25 cellular contexts compared by ENCODE assay signal in the genomic region with DNA sequence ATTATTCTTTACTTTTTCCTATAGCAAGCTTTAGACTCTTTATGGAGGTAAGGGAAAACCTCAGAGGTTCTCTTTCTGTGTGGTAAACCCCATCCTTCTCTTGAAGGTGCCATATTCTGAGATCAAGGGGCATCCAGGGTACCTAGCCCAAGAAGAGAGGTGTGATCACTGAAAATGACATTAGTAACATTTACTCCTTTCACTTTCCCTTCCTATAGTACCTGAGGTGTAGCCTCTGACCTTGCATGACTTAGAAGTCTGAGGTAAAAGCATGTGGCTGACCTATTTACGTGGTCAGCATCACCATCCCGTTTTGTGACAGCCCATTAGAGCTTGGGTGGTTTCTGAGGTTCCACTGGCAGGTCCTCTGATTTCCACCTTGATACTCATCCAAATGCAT. TPM values are rescaled to one million over a fixed set of nuclear protein-coding genes. Genes with fewer than 3 reads are reported as not detected.
DNase-seq lines count a peak whose midpoint lies in the region; ATAC-seq and TF ChIP-seq lines count a peak whose summit lies in the region.
"Had no signal": no experiment of that assay in that cellular context is flagged by ENCODE, and none has a peak within 500 bp of the region (broad histone marks: within the 10 kb centered on the region; RNA-seq: fewer than 3 reads in every experiment).

No MANE protein-coding gene starts in this region.

- peaks cover 7% of the 10 kb centered on the region for H3K9me3 Mint-ChIP-seq in activated T-helper 2 cell treated with anti-CD3 and anti-CD28 coated beads, Interferon-gamma antibody, Interleukin-2, Interleukin-4, amounts not matched to agents 10 μg/mL and 5 μg/mL and 100 μg/mL, durations not matched to agents 14 hours and 24 hours and 36 hours

- ATAC-seq in GM18861 (IDR thresholded peaks at IDR 0.05; ENCODE audit: unreplicated experiment), result peak; percentile 64
- ATAC-seq in GM19324 (IDR thresholded peaks at IDR 0.05; ENCODE audit: low FRiP score, unreplicated experiment), result peak; percentile 88
- peak; percentile 83 for ATAC-seq in HG03139 (IDR thresholded peaks at IDR 0.05; ENCODE audit: unreplicated experiment)
- ATAC-seq in left cardiac atrium, result no peak
- ATAC-seq: gastroesophageal sphincter had no signal

- no peak overlapping the region for H3K27ac Mint-ChIP-seq in activated T-helper 2 cell treated with anti-CD3 and anti-CD28 coated beads, Interferon-gamma antibody, Interleukin-2, Interleukin-4, amounts not matched to agents 10 μg/mL and 5 μg/mL and 100 μg/mL, durations not matched to agents 14 hours and 24 hours and 36 hours
- H3K27ac Mint-ChIP-seq: activated T-cell treated with anti-CD3 and anti-CD28 coated beads, Interleukin-2, amount 50 U/mL, for 24 hours; brain had no signal

- H3K4me1 Mint-ChIP-seq in activated T-helper 2 cell treated with anti-CD3 and anti-CD28 coated beads, Interferon-gamma antibody, Interleukin-2, Interleukin-4, amounts not matched to agents 10 μg/mL and 5 μg/mL and 100 μg/mL, durations not matched to agents 14 hours and 24 hours and 36 hours (ENCODE audit: low read depth), result no peaks in the 10 kb centered on the region

- DNase-seq in activated CD8-positive, alpha-beta memory T cell treated with anti-CD3 and anti-CD28 coated beads, Interleukin-2, amount 50 U/mL, for 4 hours, result no peak
- DNase-seq in left cardiac atrium (no peak), nucleus accumbens (lab: John Stamatoyannopoulos, UW) (no peak)
- no peak for DNase-seq in activated T-helper 2 cell treated with anti-CD3 and anti-CD28 coated beads, Interferon-gamma antibody, Interleukin-2, Interleukin-4, amounts not matched to agents 10 μg/mL and 5 μg/mL and 100 μg/mL, durations not matched to agents 14 hours and 24 hours and 36 hours (ENCODE audit: low spot score)
- DNase-seq: activated naive CD4-positive, alpha-beta T cell treated with Interleukin-2 at 50 U/mL for 16 hours; activated T-cell treated with anti-CD3 and anti-CD28 coated beads, Interleukin-2, amount 50 U/mL, for 24 hours; Caco-2; DMS79 treated with DMSO at 0.1 percent for 48 hours; Karpas-422; mammary epithelial cell; MV-4-11; NCI-H1436 treated with DMSO at 0.1 percent for 48 hours; NCI-H446; stimulated activated naive CD4-positive, alpha-beta T cell treated with Interleukin-2 at 50 U/mL for 16 hours had no signal

- H3K27me3 Mint-ChIP-seq in activated T-helper 2 cell treated with anti-CD3 and anti-CD28 coated beads, Interferon-gamma antibody, Interleukin-2, Interleukin-4, amounts not matched to agents 10 μg/mL and 5 μg/mL and 100 μg/mL, durations not matched to agents 14 hours and 24 hours and 36 hours (ENCODE audit: low read depth), result peaks cover 13% of the 10 kb centered on the region

- no peaks in the 10 kb centered on the region for H3K36me3 Mint-ChIP-seq in activated T-helper 2 cell treated with anti-CD3 and anti-CD28 coated beads, Interferon-gamma antibody, Interleukin-2, Interleukin-4, amounts not matched to agents 10 μg/mL and 5 μg/mL and 100 μg/mL, durations not matched to agents 14 hours and 24 hours and 36 hours (ENCODE audit: low read depth)
- H3K36me3 Mint-ChIP-seq: brain had no signal

- intact Hi-C loops in left cardiac atrium (cut with DNase I), result no loop called here
- intact Hi-C loops in activated T-helper 2 cell treated with anti-CD3 and anti-CD28 coated beads, Interferon-gamma antibody, Interleukin-2, Interleukin-4, amounts not matched to agents 10 μg/mL and 5 μg/mL and 100 μg/mL, durations not matched to agents 14 hours and 24 hours and 36 hours (cut with micrococcal nuclease), result no loop called here

- no peak overlapping the region for H3K4me3 Mint-ChIP-seq in activated T-helper 2 cell treated with anti-CD3 and anti-CD28 coated beads, Interferon-gamma antibody, Interleukin-2, Interleukin-4, amounts not matched to agents 10 μg/mL and 5 μg/mL and 100 μg/mL, durations not matched to agents 14 hours and 24 hours and 36 hours (ENCODE audit: low read depth)
- H3K4me3 Mint-ChIP-seq: activated T-cell treated with anti-CD3 and anti-CD28 coated beads, Interleukin-2, amount 50 U/mL, for 24 hours; brain had no signal

- H3K27ac ChIP-seq in VCaP, result peak overlapping the region; percentile 79; the same call in 1 of the 2 replicates
- H3K27ac ChIP-seq: C4-2B, gastroesophageal sphincter, hepatocyte, prostate gland, SK-N-MC had no signal

- no peak for TF ChIP-seq CTCF in VCaP (conservative IDR thresholded peaks at IDR 0.05)

RNA-seq across cellular contexts. Expression of gene SGMS2, which starts 25.7 kb away (rescaled TPM):
- total RNA-seq in left cardiac atrium, result 10 to 100 TPM; 27.5 to 39.6 TPM
- total RNA-seq in activated T-helper 2 cell treated with anti-CD3 and anti-CD28 coated beads, Interferon-gamma antibody, Interleukin-2, Interleukin-4, amounts not matched to agents 10 μg/mL and 5 μg/mL and 100 μg/mL, durations not matched to agents 14 hours and 24 hours and 36 hours, result 0.50 and 1.0 TPM in 2 replicates
- total RNA-seq: OCI-LY7 had no signal

Comparison
In these comparisons a context has a peak if more than half of its experiments do, and no peak if none do; other contexts are left out.
1. ATAC-seq: peak in GM18861 (single experiment), GM19324 (single experiment) and HG03139 (single experiment); none in left cardiac atrium (0 of 2).
2. RNA of gene SGMS2, which starts 25.7 kb away (total RNA-seq): 27.5 to 39.6 TPM in left cardiac atrium; 0.50 to 1.0 TPM in activated T-helper 2 cell treated with anti-CD3 and anti-CD28 coated beads, Interferon-gamma antibody, Interleukin-2, Interleukin-4, amounts not matched to agents 10 μg/mL and 5 μg/mL and 100 μg/mL, durations not matched to agents 14 hours and 24 hours and 36 hours; every median in the first group is over 10 times any median in the second.